1 cellular context compared by ENCODE assay signal in genomic region chr19:57210381-57210780, GRCh38.
TF ChIP-seq lines count a peak whose summit lies in the region.

No MANE protein-coding gene starts in this region.

TF ChIP-seq in WTC11, 78 proteins besides CTCF, POLR2A, EP300 and RAD21 (continued from another document):
- TF ChIP-seq, protein P1, sequence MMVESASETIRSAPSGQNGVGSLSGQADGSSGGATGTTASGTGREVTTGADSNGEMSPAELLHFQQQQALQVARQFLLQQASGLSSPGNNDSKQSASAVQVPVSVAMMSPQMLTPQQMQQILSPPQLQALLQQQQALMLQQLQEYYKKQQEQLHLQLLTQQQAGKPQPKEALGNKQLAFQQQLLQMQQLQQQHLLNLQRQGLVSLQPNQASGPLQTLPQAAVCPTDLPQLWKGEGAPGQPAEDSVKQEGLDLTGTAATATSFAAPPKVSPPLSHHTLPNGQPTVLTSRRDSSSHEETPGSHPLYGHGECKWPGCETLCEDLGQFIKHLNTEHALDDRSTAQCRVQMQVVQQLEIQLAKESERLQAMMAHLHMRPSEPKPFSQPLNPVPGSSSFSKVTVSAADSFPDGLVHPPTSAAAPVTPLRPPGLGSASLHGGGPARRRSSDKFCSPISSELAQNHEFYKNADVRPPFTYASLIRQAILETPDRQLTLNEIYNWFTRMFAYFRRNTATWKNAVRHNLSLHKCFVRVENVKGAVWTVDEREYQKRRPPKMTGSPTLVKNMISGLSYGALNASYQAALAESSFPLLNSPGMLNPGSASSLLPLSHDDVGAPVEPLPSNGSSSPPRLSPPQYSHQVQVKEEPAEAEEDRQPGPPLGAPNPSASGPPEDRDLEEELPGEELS (CRISPR knock-in tag; IDR thresholded peaks at IDR 0.05), result no peak
- TF ChIP-seq MXD4 (CRISPR knock-in tag; IDR thresholded peaks at IDR 0.05; ENCODE audit: borderline replicate concordance) (no peak), ZNF317 (CRISPR knock-in tag; IDR thresholded peaks at IDR 0.05; ENCODE audit: borderline replicate concordance, low read depth) (no peak), ZNF121 (CRISPR knock-in tag; IDR thresholded peaks at IDR 0.05) (no peak), ZNF416 (CRISPR knock-in tag; IDR thresholded peaks at IDR 0.05) (no peak), SMAD3 (CRISPR knock-in tag; IDR thresholded peaks at IDR 0.05; ENCODE audit: borderline replicate concordance) (no peak)
- TF ChIP-seq, protein P2, sequence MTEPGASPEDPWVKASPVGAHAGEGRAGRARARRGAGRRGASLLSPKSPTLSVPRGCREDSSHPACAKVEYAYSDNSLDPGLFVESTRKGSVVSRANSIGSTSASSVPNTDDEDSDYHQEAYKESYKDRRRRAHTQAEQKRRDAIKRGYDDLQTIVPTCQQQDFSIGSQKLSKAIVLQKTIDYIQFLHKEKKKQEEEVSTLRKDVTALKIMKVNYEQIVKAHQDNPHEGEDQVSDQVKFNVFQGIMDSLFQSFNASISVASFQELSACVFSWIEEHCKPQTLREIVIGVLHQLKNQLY (CRISPR knock-in tag; IDR thresholded peaks at IDR 0.05), result no peak
